ENCODE assay signal across 10 cellular contexts in the genomic region with DNA sequence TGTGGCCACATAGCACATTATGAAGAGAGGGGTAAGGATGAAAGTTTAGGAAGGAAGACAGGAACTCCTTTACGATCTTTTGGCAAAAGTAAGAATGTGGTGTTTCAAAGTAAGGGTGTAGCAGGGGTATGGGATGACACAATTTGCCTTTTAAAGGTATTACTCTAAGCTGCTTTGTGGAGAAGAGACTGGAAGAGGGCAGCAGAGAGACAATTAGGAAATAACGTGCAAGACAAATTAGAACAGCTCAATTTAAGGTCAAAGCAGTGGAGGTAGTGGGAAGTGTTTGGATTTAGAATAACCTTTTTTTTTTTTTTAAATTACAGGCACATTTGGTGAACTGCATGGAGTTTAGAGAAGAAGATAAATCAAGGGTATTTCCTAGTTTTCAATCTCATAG.
DNase-seq lines count a peak whose midpoint lies in the region; ATAC-seq and TF ChIP-seq lines count a peak whose summit lies in the region.
"Had no signal": no experiment of that assay in that cellular context is flagged by ENCODE, and none has a peak within 500 bp of the region (broad histone marks: within the 10 kb centered on the region; RNA-seq: fewer than 3 reads in every experiment).

No MANE protein-coding gene starts in this region.

- peak; percentile 88 for ATAC-seq in WTC11
- ATAC-seq: T-cell had no signal

- no peaks in the 10 kb centered on the region for H3K4me1 Mint-ChIP-seq in WTC11
- H3K4me1 Mint-ChIP-seq: activated naive CD4-positive, alpha-beta T cell treated with anti-CD3 and anti-CD28 coated beads, Interleukin-2, amount 50 U/mL, for 24 hours; T-cell had no signal

- H3K4me3 Mint-ChIP-seq in WTC11: no peak overlapping the region
- H3K4me3 Mint-ChIP-seq: activated naive CD4-positive, alpha-beta T cell treated with anti-CD3 and anti-CD28 coated beads, Interleukin-2, amount 50 U/mL, for 24 hours; T-cell had no signal

- H3K9me3 Mint-ChIP-seq in WTC11: peaks cover 15% of the 10 kb centered on the region

- H3K27ac Mint-ChIP-seq in WTC11: no peak overlapping the region
- H3K27ac Mint-ChIP-seq: activated naive CD4-positive, alpha-beta T cell treated with anti-CD3 and anti-CD28 coated beads, Interleukin-2, amount 50 U/mL, for 24 hours; T-cell had no signal

- no peaks in the 10 kb centered on the region for H3K27me3 Mint-ChIP-seq in WTC11 (ENCODE audit: low read depth)
- H3K27me3 Mint-ChIP-seq: activated naive CD4-positive, alpha-beta T cell treated with anti-CD3 and anti-CD28 coated beads, Interleukin-2, amount 50 U/mL, for 24 hours; T-cell had no signal

- POLR2A ChIA-PET in WTC11 (lab: Charles Lee): no interaction called here

- CTCF ChIA-PET in WTC11 (lab: Charles Lee): interaction anchor here (0.5 to 1.6 kb wide), 17 partner anchors 9 to 677 kb away, joined by 3 to 12 read pairs (median 4); no protein-coding TSS in a partner anchor

- peaks cover 9% of the 10 kb centered on the region for H3K36me3 Mint-ChIP-seq in WTC11
- H3K36me3 Mint-ChIP-seq: activated naive CD4-positive, alpha-beta T cell treated with anti-CD3 and anti-CD28 coated beads, Interleukin-2, amount 50 U/mL, for 24 hours; T-cell had no signal

- DNase-seq in AG08395 (ENCODE audit: low spot score): peak; percentile 37
- peak; percentile 16 to 35 for DNase-seq in Kasumi-1 (lab: John Stamatoyannopoulos, UW)
- DNase-seq in WTC11 (ENCODE audit: low spot score): no peak
- DNase-seq in kidney tubule cell (ENCODE audit: low spot score): peak; percentile 22
- no peak for DNase-seq in NOMO-1 treated with DMSO at 0.1 percent for 48 hours (lab: John Stamatoyannopoulos, UW; ENCODE audit: unreplicated experiment)
- DNase-seq in NCI-H510A (lab: John Stamatoyannopoulos, UW): no peak
- no peak for DNase-seq in RPMI8226
- no peak for DNase-seq in mucosa of gallbladder (ENCODE audit: low spot score)
- DNase-seq: T-cell had no signal

- no peak for TF ChIP-seq CTCF in WTC11 (IDR thresholded peaks at IDR 0.05)

TF ChIP-seq in WTC11, 78 proteins besides CTCF, POLR2A, EP300 and RAD21:
- TF ChIP-seq IRF1 (CRISPR knock-in tag; IDR thresholded peaks at IDR 0.05) (no peak), ZNF219 (CRISPR knock-in tag; IDR thresholded peaks at IDR 0.05; ENCODE audit: borderline replicate concordance) (no peak)
- TF ChIP-seq, protein P1, sequence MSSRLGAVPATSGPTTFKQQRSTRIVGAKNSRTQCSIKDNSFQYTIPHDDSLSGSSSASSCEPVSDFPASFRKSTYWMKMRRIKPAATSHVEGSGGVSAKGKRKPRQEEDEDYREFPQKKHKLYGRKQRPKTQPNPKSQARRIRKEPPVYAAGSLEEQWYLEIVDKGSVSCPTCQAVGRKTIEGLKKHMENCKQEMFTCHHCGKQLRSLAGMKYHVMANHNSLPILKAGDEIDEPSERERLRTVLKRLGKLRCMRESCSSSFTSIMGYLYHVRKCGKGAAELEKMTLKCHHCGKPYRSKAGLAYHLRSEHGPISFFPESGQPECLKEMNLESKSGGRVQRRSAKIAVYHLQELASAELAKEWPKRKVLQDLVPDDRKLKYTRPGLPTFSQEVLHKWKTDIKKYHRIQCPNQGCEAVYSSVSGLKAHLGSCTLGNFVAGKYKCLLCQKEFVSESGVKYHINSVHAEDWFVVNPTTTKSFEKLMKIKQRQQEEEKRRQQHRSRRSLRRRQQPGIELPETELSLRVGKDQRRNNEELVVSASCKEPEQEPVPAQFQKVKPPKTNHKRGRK (CRISPR knock-in tag; IDR thresholded peaks at IDR 0.05; ENCODE audit: borderline replicate concordance): no peak

Comparison
In these comparisons a context has a peak if more than half of its experiments do, and no peak if none do; other contexts are left out.
1. DNase-seq: peak in AG08395 (single experiment), Kasumi-1 (2 of 2) and kidney tubule cell (single experiment); none in WTC11 (single experiment), NOMO-1 treated with DMSO at 0.1 percent for 48 hours (single experiment), NCI-H510A (single experiment), RPMI8226 (single experiment) and mucosa of gallbladder (single experiment).